9 cellular contexts compared by ENCODE assay signal in the genomic region with DNA sequence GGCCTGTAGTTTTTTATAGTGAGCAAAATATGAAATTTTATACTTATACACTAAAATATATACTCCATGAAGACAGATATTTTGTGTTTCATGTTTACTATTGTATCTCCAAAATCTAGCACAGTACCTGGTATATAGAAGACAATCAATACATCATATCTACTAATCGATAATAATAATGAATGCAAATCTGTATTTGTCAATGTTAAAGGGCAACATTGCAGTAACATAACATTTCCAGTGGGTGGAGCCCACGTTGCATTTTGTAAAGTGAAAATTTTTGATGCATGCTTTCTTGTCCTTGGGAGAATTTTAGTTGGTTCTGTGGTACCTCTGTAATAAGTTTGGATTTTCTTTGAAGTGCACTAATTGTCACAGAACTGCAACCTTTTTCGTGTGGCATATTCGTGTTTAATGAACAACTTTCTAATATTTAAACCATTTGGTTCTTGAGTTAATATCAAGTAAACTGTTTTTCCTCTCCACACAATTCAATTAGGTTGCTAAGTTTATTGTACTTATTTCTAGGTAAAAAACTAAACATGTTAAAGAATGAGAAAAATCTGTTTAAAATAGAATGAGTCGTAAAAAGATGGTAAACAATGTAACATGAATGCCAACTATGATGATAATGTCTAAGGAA. TPM values are rescaled to one million over a fixed set of nuclear protein-coding genes. Genes with fewer than 3 reads are reported as not detected.
DNase-seq lines count a peak whose midpoint lies in the region; ATAC-seq and TF ChIP-seq lines count a peak whose summit lies in the region.
"Had no signal": no experiment of that assay in that cellular context is flagged by ENCODE, and none has a peak within 500 bp of the region (broad histone marks: within the 10 kb centered on the region; RNA-seq: fewer than 3 reads in every experiment).

No MANE protein-coding gene starts in this region.

- no peaks in the 10 kb centered on the region for H3K27me3 ChIP-seq in body of pancreas
- H3K27me3 ChIP-seq in lung (ENCODE audit: control insufficient read depth, insufficient read depth), result no peaks in the 10 kb centered on the region

- H3K4me1 Mint-ChIP-seq in stimulated activated naive CD8-positive, alpha-beta T cell treated with anti-CD3 and anti-CD28 coated beads, Interleukin-15, amount 100 ng/mL, for 72 hours, result no peaks in the 10 kb centered on the region
- H3K4me1 Mint-ChIP-seq: IgD-negative memory B cell had no signal

- ATAC-seq in body of pancreas, result no peak
- no peak for ATAC-seq in lung (ENCODE audit: insufficient read depth, low FRiP score)
- ATAC-seq in stimulated activated naive CD8-positive, alpha-beta T cell treated with anti-CD3 and anti-CD28 coated beads, Interleukin-15, amount 100 ng/mL, for 72 hours, result no peak
- no peak for ATAC-seq in GM18511 (IDR thresholded peaks at IDR 0.05; ENCODE audit: unreplicated experiment)
- no peak for ATAC-seq in HG02840 (IDR thresholded peaks at IDR 0.05; ENCODE audit: low FRiP score, unreplicated experiment)

- H3K9me3 Mint-ChIP-seq in stimulated activated naive CD8-positive, alpha-beta T cell treated with anti-CD3 and anti-CD28 coated beads, Interleukin-15, amount 100 ng/mL, for 72 hours, result no peaks in the 10 kb centered on the region
- H3K9me3 Mint-ChIP-seq: IgD-negative memory B cell had no signal

- peak; percentile 43 for DNase-seq in AG20443 (ENCODE audit: low spot score)
- DNase-seq in GM12864 (ENCODE audit: low read depth), result no peak
- peak; percentile 49 for DNase-seq in NB4 (ENCODE audit: low read depth)
- no peak for DNase-seq in body of pancreas
- no peak for DNase-seq in lung (ENCODE audit: low spot score)
- DNase-seq in stimulated activated naive CD8-positive, alpha-beta T cell treated with anti-CD3 and anti-CD28 coated beads, Interleukin-15, amount 100 ng/mL, for 72 hours, result no peak

- H3K4me3 Mint-ChIP-seq in stimulated activated naive CD8-positive, alpha-beta T cell treated with anti-CD3 and anti-CD28 coated beads, Interleukin-15, amount 100 ng/mL, for 72 hours, result no peak overlapping the region
- H3K4me3 Mint-ChIP-seq: IgD-negative memory B cell had no signal

- H3K27ac ChIP-seq in body of pancreas, result no peak overlapping the region
- H3K27ac ChIP-seq in lung (ENCODE audit: low read depth in 1 of 2, low read length in 1 of 2), result no peak overlapping the region

- H3K27me3 Mint-ChIP-seq in stimulated activated naive CD8-positive, alpha-beta T cell treated with anti-CD3 and anti-CD28 coated beads, Interleukin-15, amount 100 ng/mL, for 72 hours, result peaks cover 6% of the 10 kb centered on the region

- H3K36me3 ChIP-seq in body of pancreas (replicated peaks in 1 of 2; ENCODE audit: insufficient read depth in 1 of 2, low read depth in 2 of 2) (no peaks in the 10 kb centered on the region), lung (ENCODE audit: control insufficient read depth in 2 of 2, insufficient read depth in 2 of 2, low read length in 2 of 2) (no peaks in the 10 kb centered on the region)

- H3K4me3 ChIP-seq in GM12864 (ENCODE audit: low read depth, low read length), result no peak overlapping the region
- no peak overlapping the region for H3K4me3 ChIP-seq in NB4 (ENCODE audit: low read depth, low read length)
- H3K4me3 ChIP-seq in body of pancreas, result no peak overlapping the region
- H3K4me3 ChIP-seq in lung, result no peak overlapping the region

- H3K4me1 ChIP-seq in body of pancreas, result no peaks in the 10 kb centered on the region
- no peaks in the 10 kb centered on the region for H3K4me1 ChIP-seq in lung (ENCODE audit: control insufficient read depth in 2 of 2, insufficient read depth in 2 of 2, low read length in 2 of 2)

- TF ChIP-seq CTCF in GM12864 (IDR thresholded peaks at IDR 0.05; ENCODE audit: low read depth, low read length, missing control alignments), result peak; percentile 55
- TF ChIP-seq CTCF in NB4 (IDR thresholded peaks at IDR 0.05; ENCODE audit: low read depth, low read length), result peak; percentile 69
- peak; percentile 43 to 78 (median 73) for TF ChIP-seq CTCF in body of pancreas (IDR thresholded peaks at IDR 0.05)
- TF ChIP-seq CTCF in lung (IDR thresholded peaks at IDR 0.05; ENCODE audit: control extremely low read depth, extremely low read depth), result peak; percentile 42

- intact Hi-C loops in body of pancreas (cut with DNase I), result no loop called here

- TF ChIP-seq POLR2A in NB4 (IDR thresholded peaks at IDR 0.05; ENCODE audit: extremely low read depth, insufficient read length) (no peak), body of pancreas (IDR thresholded peaks at IDR 0.05) (no peak)

- H3K9me3 ChIP-seq in body of pancreas (no peaks in the 10 kb centered on the region), lung (ENCODE audit: control insufficient read depth in 2 of 2, insufficient read depth in 1 of 2, low read length in 1 of 2) (no peaks in the 10 kb centered on the region)

- no peak overlapping the region for H3K27ac Mint-ChIP-seq in stimulated activated naive CD8-positive, alpha-beta T cell treated with anti-CD3 and anti-CD28 coated beads, Interleukin-15, amount 100 ng/mL, for 72 hours
- H3K27ac Mint-ChIP-seq: IgD-negative memory B cell had no signal

- 2 to 3% methylated on average over 5 of the region's 5 CpGs for WGBS in body of pancreas, 2 donors
- 12 to 14% methylated on average over 5 of the region's 5 CpGs for WGBS in lung, 2 donors

RNA-seq across cellular contexts. Expression of a gene that starts 47.4 kb away (rescaled TPM):
- total RNA-seq in body of pancreas (1 to 10 TPM; 1.8 to 2.0 TPM), lung (1 to 10 TPM; 1.1 to 5.5 TPM)
- under 1 TPM; 0.17 to 0.30 TPM for polyA plus RNA-seq in lung
- polyA plus RNA-seq: IgD-negative memory B cell had no signal

Comparison
In these comparisons a context has a peak if more than half of its experiments do, and no peak if none do; other contexts are left out.
1. DNase-seq: peak in AG20443 (single experiment) and NB4 (single experiment); none in GM12864 (single experiment), body of pancreas (0 of 4), lung (single experiment) and stimulated activated naive CD8-positive, alpha-beta T cell treated with anti-CD3 and anti-CD28 coated beads, Interleukin-15, amount 100 ng/mL, for 72 hours (0 of 2).
2. Peak in every context shown above with its lines, with median percentiles within 50 percentile points of each other: CTCF ChIP-seq.